Comparison of ENCODE assay signal across 28 cellular contexts in genomic region chr10:85673270-85673669, GRCh38.
"Had no signal": no experiment of that assay in that cellular context is flagged by ENCODE, and none has a peak within 500 bp of the region (broad histone marks: within the 10 kb centered on the region; RNA-seq: fewer than 3 reads in every experiment).

No MANE protein-coding gene starts in this region.

- H3K4me1 Mint-ChIP-seq: activated B cell treated with CpG ODN at 0.5 μM for 24 hours; central memory CD8-positive, alpha-beta T cell; T-helper 17 cell had no signal

- DNase-seq: activated B cell treated with CpG ODN at 0.5 μM for 24 hours; activated CD4-positive, alpha-beta memory T cell treated with anti-CD3 and anti-CD28 coated beads for 36 hours; activated CD4-positive, alpha-beta T cell treated with anti-CD3 and anti-CD28 coated beads, Interleukin-2, amount 10 ng/mL, durations not matched to agents 7 days and 5 days; activated CD8-positive, alpha-beta memory T cell treated with anti-CD3 and anti-CD28 coated beads, Interleukin-2, amount 10 ng/mL, durations not matched to agents 7 days and 5 days; activated CD8-positive, alpha-beta memory T cell treated with anti-CD3 and anti-CD28 coated beads, Interleukin-2, amount 50 U/mL, for 4 hours; activated CD8-positive, alpha-beta T cell treated with anti-CD3 and anti-CD28 coated beads, Interleukin-2, amount 10 ng/mL, durations not matched to agents 7 days and 5 days; activated effector memory CD4-positive, alpha-beta T cell treated with Interleukin-2 at 50 U/mL for 16 hours; activated gamma-delta T cell treated with Interleukin-2 at 50 U/mL for 16 hours; activated naive CD4-positive, alpha-beta T cell treated with anti-CD3 and anti-CD28 coated beads, Interleukin-2, amount 50 U/mL, for 16 hours; activated naive CD4-positive, alpha-beta T cell treated with Interleukin-2 at 50 U/mL for 16 hours; activated T-cell treated with anti-CD3 and anti-CD28 coated beads, Interleukin-2, amount 50 U/mL, for 4 hours; amniotic stem cell; anterior cingulate cortex; brain microvascular endothelial cell; cortex of kidney; dermis blood vessel endothelial cell; effector CD4-positive, alpha-beta T cell; effector memory CD8-positive, alpha-beta T cell; foreskin fibroblast; head of caudate nucleus; T-helper 17 cell; T1000; WERI-Rb-1 had no signal

- H3K27ac ChIP-seq: brain microvascular endothelial cell, epithelial cell of prostate, WERI-Rb-1 had no signal

- ATAC-seq: activated CD4-positive, CD25-positive, alpha-beta regulatory T cell treated with anti-CD3 and anti-CD28 coated beads, Interleukin-2, amount 50 U/mL, for 24 hours; activated CD8-positive, alpha-beta memory T cell treated with anti-CD3 and anti-CD28 coated beads, Interleukin-2, amount 10 ng/mL, durations not matched to agents 7 days and 5 days; activated CD8-positive, alpha-beta T cell treated with anti-CD3 and anti-CD28 coated beads, Interleukin-2, amount 10 ng/mL, durations not matched to agents 7 days and 5 days; effector memory CD8-positive, alpha-beta T cell; T-helper 17 cell had no signal

- H3K4me3 Mint-ChIP-seq: activated B cell treated with CpG ODN at 0.5 μM for 24 hours; activated CD4-positive, alpha-beta memory T cell treated with anti-CD3 and anti-CD28 coated beads for 36 hours; activated CD4-positive, alpha-beta T cell treated with anti-CD3 and anti-CD28 coated beads, Interleukin-2, amount 10 ng/mL, durations not matched to agents 7 days and 5 days; activated CD8-positive, alpha-beta memory T cell treated with anti-CD3 and anti-CD28 coated beads, Interleukin-2, amount 10 ng/mL, durations not matched to agents 7 days and 5 days; activated CD8-positive, alpha-beta T cell treated with anti-CD3 and anti-CD28 coated beads, Interleukin-2, amount 10 ng/mL, durations not matched to agents 7 days and 5 days; activated naive CD8-positive, alpha-beta T cell; activated T-cell treated with anti-CD3 and anti-CD28 coated beads, Interleukin-2, amount 50 U/mL, for 4 hours; central memory CD8-positive, alpha-beta T cell; effector memory CD8-positive, alpha-beta T cell; T-helper 17 cell; T-helper 2 cell treated with Interferon-gamma antibody and Interleukin-4, amounts not matched to agents 5 μg/mL and 100 μg/mL, for 36 hours had no signal

- H3K36me3 Mint-ChIP-seq: activated CD4-positive, alpha-beta memory T cell treated with anti-CD3 and anti-CD28 coated beads for 36 hours; activated CD8-positive, alpha-beta memory T cell treated with anti-CD3 and anti-CD28 coated beads, Interleukin-2, amount 10 ng/mL, durations not matched to agents 7 days and 5 days; activated naive CD8-positive, alpha-beta T cell had no signal

- H3K27me3 Mint-ChIP-seq: activated B cell treated with CpG ODN at 0.5 μM for 24 hours; activated CD4-positive, alpha-beta memory T cell treated with anti-CD3 and anti-CD28 coated beads for 36 hours; activated CD4-positive, alpha-beta T cell treated with anti-CD3 and anti-CD28 coated beads, Interleukin-2, amount 10 ng/mL, durations not matched to agents 7 days and 5 days; activated CD8-positive, alpha-beta memory T cell treated with anti-CD3 and anti-CD28 coated beads, Interleukin-2, amount 10 ng/mL, durations not matched to agents 7 days and 5 days; effector memory CD8-positive, alpha-beta T cell had no signal

- H3K36me3 ChIP-seq: brain microvascular endothelial cell, WERI-Rb-1 had no signal

- H3K27ac Mint-ChIP-seq: activated B cell treated with CpG ODN at 0.5 μM for 24 hours; activated CD4-positive, alpha-beta memory T cell treated with anti-CD3 and anti-CD28 coated beads for 36 hours; activated CD4-positive, alpha-beta T cell treated with anti-CD3 and anti-CD28 coated beads, Interleukin-2, amount 10 ng/mL, durations not matched to agents 7 days and 5 days; activated CD8-positive, alpha-beta memory T cell treated with anti-CD3 and anti-CD28 coated beads, Interleukin-2, amount 10 ng/mL, durations not matched to agents 7 days and 5 days; activated CD8-positive, alpha-beta T cell treated with anti-CD3 and anti-CD28 coated beads, Interleukin-2, amount 10 ng/mL, durations not matched to agents 7 days and 5 days; activated naive CD8-positive, alpha-beta T cell; effector memory CD8-positive, alpha-beta T cell; T-helper 17 cell; T-helper 2 cell treated with Interferon-gamma antibody and Interleukin-4, amounts not matched to agents 5 μg/mL and 100 μg/mL, for 36 hours had no signal

- H3K27me3 ChIP-seq: brain microvascular endothelial cell had no signal
